Comparison of ENCODE assay signal across 9 cellular contexts in the genomic region with DNA sequence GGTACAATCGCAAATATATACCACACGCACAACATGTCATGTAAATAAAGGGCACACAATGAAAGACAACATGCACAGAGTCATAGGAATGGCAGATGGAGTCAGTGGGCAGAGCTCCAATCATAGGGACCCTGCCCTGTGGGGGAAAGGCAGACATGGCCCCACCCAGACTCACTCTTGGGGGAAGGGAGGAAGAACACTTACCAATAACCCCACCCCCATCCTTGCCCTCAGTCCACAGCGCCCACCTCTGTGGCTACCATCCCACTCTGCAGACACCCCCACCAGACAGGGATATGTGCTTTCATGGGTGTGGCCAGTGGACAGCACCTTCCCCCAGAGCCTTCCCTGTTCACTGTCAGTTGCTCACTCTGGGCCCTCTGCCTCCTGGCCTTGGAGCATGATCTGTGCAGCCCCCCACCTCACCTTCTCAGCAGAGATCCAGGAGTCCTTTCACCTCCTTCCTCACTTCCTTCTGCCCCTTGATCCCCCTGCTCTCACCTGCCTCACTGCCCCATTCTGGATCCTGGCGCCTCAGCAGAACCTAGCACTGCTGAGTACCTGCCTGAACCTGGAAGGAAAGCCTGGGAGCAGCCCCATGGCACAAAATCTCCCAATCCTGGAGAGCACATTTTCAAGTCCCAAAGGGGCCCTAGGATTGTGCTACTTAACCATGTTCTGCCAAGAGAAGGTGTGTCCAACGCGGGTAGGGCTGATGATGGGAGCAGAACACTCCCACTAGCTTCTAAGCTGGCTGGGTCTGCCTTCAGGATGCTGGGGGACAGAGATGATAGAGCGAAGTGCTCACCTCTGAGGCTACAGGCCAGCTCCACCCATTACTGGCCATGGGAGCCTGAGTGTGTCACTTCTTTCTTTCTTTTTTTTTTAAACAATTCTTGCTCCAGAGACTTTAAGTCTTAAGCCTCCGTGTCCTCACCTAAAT. TPM values are rescaled to one million over a fixed set of nuclear protein-coding genes. Genes with fewer than 3 reads are reported as not detected.
A peak's percentile ranks its signal among the peaks of the same experiment; 100 is the strongest.
DNase-seq lines count a peak whose midpoint lies in the region; ATAC-seq and TF ChIP-seq lines count a peak whose summit lies in the region.
"Had no signal": no experiment of that assay in that cellular context is flagged by ENCODE, and none has a peak within 500 bp of the region (broad histone marks: within the 10 kb centered on the region; RNA-seq: fewer than 3 reads in every experiment).

No MANE protein-coding gene starts in this region.

- H3K79me2 ChIP-seq in osteoblast (ENCODE audit: insufficient read depth, low read length) = no peaks in the 10 kb centered on the region

- ATAC-seq in GM18870 (IDR thresholded peaks at IDR 0.05; ENCODE audit: unreplicated experiment) = no peak

- peak; percentile 24 for DNase-seq in DMS79 (lab: John Stamatoyannopoulos, UW)
- DNase-seq in DMS79 treated with DMSO at 0.1 percent for 48 hours (lab: John Stamatoyannopoulos, UW) = no peak
- DNase-seq in NCI-H1694 (lab: John Stamatoyannopoulos, UW) = peak; percentile 82
- DNase-seq in osteoblast (ENCODE audit: insufficient read length, low spot score, missing footprints) = peak; percentile 79
- DNase-seq in stimulated activated naive CD4-positive, alpha-beta T cell (lab: John Stamatoyannopoulos, UW) = no peak
- DNase-seq in GM03348 (ENCODE audit: low spot score) = no peak

- TF ChIP-seq CTCF in osteoblast (IDR thresholded peaks at IDR 0.05; ENCODE audit: extremely low read depth, low read depth, low read length) = no peak

- H3K9me3 ChIP-seq in osteoblast (ENCODE audit: low read depth, low read length) = no peaks in the 10 kb centered on the region
- H3K9me3 ChIP-seq: HAP-1 had no signal

- H4K20me1 ChIP-seq in osteoblast (ENCODE audit: insufficient read depth, low read length) = no peaks in the 10 kb centered on the region

- peaks cover 4% of the 10 kb centered on the region for H3K36me3 ChIP-seq in osteoblast (ENCODE audit: insufficient read depth, low read length)

- no peak overlapping the region for H3K4me3 ChIP-seq in osteoblast (ENCODE audit: insufficient read depth, low read length)

- no peak overlapping the region for H2AFZ ChIP-seq in osteoblast (ENCODE audit: low read length)

- no peaks in the 10 kb centered on the region for H3K27me3 ChIP-seq in osteoblast (ENCODE audit: insufficient read depth, low read length)

- H3K4me1 ChIP-seq in osteoblast (ENCODE audit: insufficient read depth, low read length) = peaks cover 12% of the 10 kb centered on the region

- H3K27ac ChIP-seq in angular gyrus (ENCODE audit: low read depth, low read length) (peak overlapping the region; percentile 95), osteoblast (ENCODE audit: low read depth, low read length) (no peak overlapping the region)

- no peak overlapping the region for H3K4me2 ChIP-seq in osteoblast (ENCODE audit: insufficient read depth, low read length)

RNA-seq across cellular contexts. Expression of gene PHF19, which starts 1.5 kb away (rescaled TPM):
- total RNA-seq in osteoblast = 13.8 and 16.6 TPM in 2 replicates

RNA-seq across cellular contexts. Expression of gene PSMD5, which starts 35.7 kb away (rescaled TPM):
- total RNA-seq in osteoblast = 32.6 and 34.2 TPM in 2 replicates

RNA-seq across cellular contexts. Expression of gene TRAF1, which starts 48.1 kb away (rescaled TPM):
- 0.88 and 1.8 TPM in 2 replicates for total RNA-seq in osteoblast

Comparison
In these comparisons a context has a peak if more than half of its experiments do, and no peak if none do; other contexts are left out.
1. DNase-seq: peak in DMS79 (single experiment), NCI-H1694 (single experiment) and osteoblast (single experiment); none in DMS79 treated with DMSO at 0.1 percent for 48 hours (single experiment), stimulated activated naive CD4-positive, alpha-beta T cell (0 of 6) and GM03348 (single experiment).